Comparison of ENCODE assay signal across 1 cellular context in the genomic region with DNA sequence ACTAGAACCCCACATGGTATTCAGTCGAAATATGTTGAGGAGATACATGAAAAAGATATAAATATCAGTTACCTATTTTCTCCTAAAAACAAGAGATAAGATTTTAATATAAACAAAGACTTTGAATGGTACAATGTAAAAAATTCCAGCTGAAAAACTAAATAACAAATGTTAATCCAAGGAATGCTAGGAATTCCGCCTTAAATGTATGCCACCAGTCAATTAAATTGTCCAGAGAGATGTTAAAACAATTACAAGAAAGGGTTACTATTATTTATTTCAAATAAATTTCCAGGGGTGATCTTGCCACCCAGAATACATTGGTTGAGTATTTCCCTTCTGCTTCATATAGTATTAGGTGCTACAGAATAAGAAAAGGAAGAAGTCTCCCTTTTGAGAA.
TF ChIP-seq lines count a peak whose summit lies in the region.

No MANE protein-coding gene starts in this region.

TF ChIP-seq in WTC11, 78 proteins besides CTCF, POLR2A, EP300 and RAD21 (continued from another document):
- TF ChIP-seq, protein P1, sequence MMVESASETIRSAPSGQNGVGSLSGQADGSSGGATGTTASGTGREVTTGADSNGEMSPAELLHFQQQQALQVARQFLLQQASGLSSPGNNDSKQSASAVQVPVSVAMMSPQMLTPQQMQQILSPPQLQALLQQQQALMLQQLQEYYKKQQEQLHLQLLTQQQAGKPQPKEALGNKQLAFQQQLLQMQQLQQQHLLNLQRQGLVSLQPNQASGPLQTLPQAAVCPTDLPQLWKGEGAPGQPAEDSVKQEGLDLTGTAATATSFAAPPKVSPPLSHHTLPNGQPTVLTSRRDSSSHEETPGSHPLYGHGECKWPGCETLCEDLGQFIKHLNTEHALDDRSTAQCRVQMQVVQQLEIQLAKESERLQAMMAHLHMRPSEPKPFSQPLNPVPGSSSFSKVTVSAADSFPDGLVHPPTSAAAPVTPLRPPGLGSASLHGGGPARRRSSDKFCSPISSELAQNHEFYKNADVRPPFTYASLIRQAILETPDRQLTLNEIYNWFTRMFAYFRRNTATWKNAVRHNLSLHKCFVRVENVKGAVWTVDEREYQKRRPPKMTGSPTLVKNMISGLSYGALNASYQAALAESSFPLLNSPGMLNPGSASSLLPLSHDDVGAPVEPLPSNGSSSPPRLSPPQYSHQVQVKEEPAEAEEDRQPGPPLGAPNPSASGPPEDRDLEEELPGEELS (CRISPR knock-in tag; IDR thresholded peaks at IDR 0.05) = no peak
- TF ChIP-seq, protein P2, sequence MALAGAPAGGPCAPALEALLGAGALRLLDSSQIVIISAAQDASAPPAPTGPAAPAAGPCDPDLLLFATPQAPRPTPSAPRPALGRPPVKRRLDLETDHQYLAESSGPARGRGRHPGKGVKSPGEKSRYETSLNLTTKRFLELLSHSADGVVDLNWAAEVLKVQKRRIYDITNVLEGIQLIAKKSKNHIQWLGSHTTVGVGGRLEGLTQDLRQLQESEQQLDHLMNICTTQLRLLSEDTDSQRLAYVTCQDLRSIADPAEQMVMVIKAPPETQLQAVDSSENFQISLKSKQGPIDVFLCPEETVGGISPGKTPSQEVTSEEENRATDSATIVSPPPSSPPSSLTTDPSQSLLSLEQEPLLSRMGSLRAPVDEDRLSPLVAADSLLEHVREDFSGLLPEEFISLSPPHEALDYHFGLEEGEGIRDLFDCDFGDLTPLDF (CRISPR knock-in tag; IDR thresholded peaks at IDR 0.05) = no peak
- TF ChIP-seq GABPB1 (CRISPR knock-in tag; IDR thresholded peaks at IDR 0.05) (no peak), ZNF281 (CRISPR knock-in tag; IDR thresholded peaks at IDR 0.05) (no peak), IRF2 (CRISPR knock-in tag; IDR thresholded peaks at IDR 0.05; ENCODE audit: borderline replicate concordance, low read depth) (no peak), IRF1 (CRISPR knock-in tag; IDR thresholded peaks at IDR 0.05) (no peak), MYBL2 (CRISPR knock-in tag; IDR thresholded peaks at IDR 0.05) (no peak)
TF ChIP-seq in WTC11: peak in this region for 0.
